Comparison of ENCODE assay signal across 17 cellular contexts in the genomic region with DNA sequence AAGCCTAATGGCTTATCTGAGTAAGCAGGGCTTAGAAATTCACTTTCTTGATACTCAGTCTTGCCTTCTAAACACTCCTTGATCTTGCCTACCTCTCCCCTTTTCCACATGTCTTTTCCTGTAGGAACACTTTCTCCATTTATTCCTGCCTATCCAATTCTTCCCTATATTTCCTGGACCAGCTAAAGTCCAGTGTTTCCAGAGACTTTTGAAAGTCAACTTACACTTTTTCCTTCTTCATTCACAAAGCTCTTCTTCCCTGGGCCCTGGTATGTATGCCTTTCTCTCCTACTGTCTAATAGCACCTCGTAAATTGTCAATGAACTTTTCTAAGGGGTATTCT. TPM values are rescaled to one million over a fixed set of nuclear protein-coding genes. Genes with fewer than 3 reads are reported as not detected.
"Had no signal": no experiment of that assay in that cellular context is flagged by ENCODE, and none has a peak within 500 bp of the region (broad histone marks: within the 10 kb centered on the region; RNA-seq: fewer than 3 reads in every experiment).

No MANE protein-coding gene starts in this region.

- H3K9me3 Mint-ChIP-seq: activated T-helper 2 cell treated with anti-CD3 and anti-CD28 coated beads, Interferon-gamma antibody, Interleukin-2, Interleukin-4, amounts not matched to agents 10 μg/mL and 5 μg/mL and 100 μg/mL, durations not matched to agents 14 hours and 24 hours and 36 hours; central memory CD8-positive, alpha-beta T cell; stimulated activated naive CD8-positive, alpha-beta T cell treated with anti-CD3 and anti-CD28 coated beads, Interleukin-15, Interleukin-2, amounts not matched to agents 100 ng/mL and 50 ng/mL, for 24 hours had no signal

- H3K9me3 ChIP-seq: body of pancreas, mucosa of descending colon, psoas muscle, testis had no signal

- ATAC-seq: body of pancreas, mucosa of descending colon, psoas muscle, sciatic nerve had no signal

- H3K27me3 ChIP-seq: body of pancreas, testis had no signal

- H3K27ac Mint-ChIP-seq: activated T-helper 2 cell treated with anti-CD3 and anti-CD28 coated beads, Interferon-gamma antibody, Interleukin-2, Interleukin-4, amounts not matched to agents 10 μg/mL and 5 μg/mL and 100 μg/mL, durations not matched to agents 14 hours and 24 hours and 36 hours; nephron progenitor cell had no signal

- H3K4me1 Mint-ChIP-seq: nephron progenitor cell had no signal

- H3K4me1 ChIP-seq: body of pancreas, psoas muscle, testis had no signal

- H3K27me3 Mint-ChIP-seq: activated naive CD4-positive, alpha-beta T cell treated with anti-CD3 and anti-CD28 coated beads, Interleukin-2, amount 10 ng/mL, durations not matched to agents 7 days and 5 days; central memory CD8-positive, alpha-beta T cell; stimulated activated naive CD8-positive, alpha-beta T cell treated with anti-CD3 and anti-CD28 coated beads, Interleukin-15, Interleukin-2, amounts not matched to agents 100 ng/mL and 50 ng/mL, for 24 hours had no signal

- H3K4me3 Mint-ChIP-seq: activated naive CD4-positive, alpha-beta T cell treated with anti-CD3 and anti-CD28 coated beads, Interleukin-2, amount 10 ng/mL, durations not matched to agents 7 days and 5 days; central memory CD8-positive, alpha-beta T cell; nephron progenitor cell; stimulated activated naive CD8-positive, alpha-beta T cell treated with anti-CD3 and anti-CD28 coated beads, Interleukin-15, Interleukin-2, amounts not matched to agents 100 ng/mL and 50 ng/mL, for 24 hours had no signal

- DNase-seq: activated CD8-positive, alpha-beta memory T cell treated with anti-CD3 and anti-CD28 coated beads for 24 hours; activated naive CD4-positive, alpha-beta T cell treated with anti-CD3 and anti-CD28 coated beads, Interleukin-2, amount 10 ng/mL, durations not matched to agents 7 days and 5 days; amniotic stem cell; body of pancreas; hippocampal formation; kidney glomerular epithelial cell; mucosa of descending colon; nephron progenitor cell; psoas muscle; T-helper 9 cell; testis had no signal

- H3K27ac ChIP-seq: body of pancreas, psoas muscle, testis had no signal

- H3K4me3 ChIP-seq: body of pancreas, mucosa of descending colon, psoas muscle, testis had no signal

RNA-seq across cellular contexts. Expression of a gene that starts 20.6 kb away (rescaled TPM):
- total RNA-seq: activated T-helper 2 cell treated with anti-CD3 and anti-CD28 coated beads, Interferon-gamma antibody, Interleukin-2, Interleukin-4, amounts not matched to agents 10 μg/mL and 5 μg/mL and 100 μg/mL, durations not matched to agents 14 hours and 24 hours and 36 hours; dermis microvascular lymphatic vessel endothelial cell; glomerular endothelial cell had no signal
